Comparison of ENCODE assay signal across 9 cellular contexts in the genomic region with DNA sequence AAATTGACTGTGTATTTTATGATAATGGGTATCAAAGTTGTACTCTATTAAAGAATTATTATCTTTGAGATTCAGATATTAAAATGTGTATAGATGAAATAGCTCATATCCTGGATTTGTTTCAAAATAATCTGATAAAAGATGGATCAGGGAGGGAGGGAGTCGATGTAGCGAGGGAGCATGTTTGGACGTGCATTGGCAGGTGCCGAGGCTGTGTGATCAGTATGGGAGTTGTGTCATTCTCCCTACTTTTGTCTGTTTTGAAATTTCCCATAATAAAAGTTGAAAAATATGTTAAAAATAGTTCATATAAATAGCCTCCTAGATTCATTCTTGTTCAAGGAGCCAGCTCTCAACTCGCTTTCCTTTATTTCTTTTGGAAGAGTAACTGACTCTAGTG.
A peak's percentile ranks its signal among the peaks of the same experiment; 100 is the strongest.
DNase-seq lines count a peak whose midpoint lies in the region; ATAC-seq and TF ChIP-seq lines count a peak whose summit lies in the region.
"Had no signal": no experiment of that assay in that cellular context is flagged by ENCODE, and none has a peak within 500 bp of the region (broad histone marks: within the 10 kb centered on the region; RNA-seq: fewer than 3 reads in every experiment).

No MANE protein-coding gene starts in this region.

- H3K4me3 ChIP-seq in right atrium auricular region = no peak overlapping the region
- no peak overlapping the region for H3K4me3 ChIP-seq in right cardiac atrium (ENCODE audit: low read length)
- H3K4me3 ChIP-seq in ascending aorta = no peak overlapping the region
- no peak overlapping the region for H3K4me3 ChIP-seq in muscle layer of duodenum (ENCODE audit: low read depth in 1 of 2, low read length in 2 of 2)
- H3K4me3 ChIP-seq in upper lobe of left lung = no peak overlapping the region

- H3K36me3 ChIP-seq in right atrium auricular region = no peaks in the 10 kb centered on the region
- no peaks in the 10 kb centered on the region for H3K36me3 ChIP-seq in ascending aorta
- peaks cover 0 to 4% of the 10 kb centered on the region in 2 donors for H3K36me3 ChIP-seq in muscle layer of duodenum (ENCODE audit: control insufficient read depth in 1 of 2, insufficient read depth in 2 of 2, low read length in 2 of 2)
- H3K36me3 ChIP-seq in upper lobe of left lung = no peaks in the 10 kb centered on the region

- intact Hi-C loops in right cardiac atrium (cut with DNase I) (loop anchor here in 2 of 4 donors (5.0 to 10.0 kb wide), 2 partner anchors 36 to 49 kb away; no protein-coding TSS in a partner anchor), ascending aorta (cut with DNase I) (loop anchor here (2.0 kb wide), 1 partner anchor 63 kb away; no protein-coding TSS in a partner anchor)

- TF ChIP-seq EP300 in upper lobe of left lung (IDR thresholded peaks at IDR 0.05) = no peak

- H3K4me1 ChIP-seq in right atrium auricular region (peaks cover 0 to 45% of the 10 kb centered on the region in 2 donors), right cardiac atrium (ENCODE audit: control insufficient read depth, insufficient read depth, low read length) (peaks cover 23% of the 10 kb centered on the region), ascending aorta (peaks cover 17 to 40% of the 10 kb centered on the region in 2 donors), muscle layer of duodenum (ENCODE audit: control insufficient read depth in 1 of 2, insufficient read depth in 2 of 2, low read length in 2 of 2) (peaks cover 0 to 32% of the 10 kb centered on the region in 2 donors), upper lobe of left lung (peaks cover 47 to 64% (median 52%) of the 10 kb centered on the region in 4 donors)

- DNase-seq in right atrium auricular region (ENCODE audit: low spot score) = no peak
- DNase-seq in right cardiac atrium = no peak
- no peak for DNase-seq in ascending aorta (ENCODE audit: low spot score in 2 of 2)
- no peak for DNase-seq in upper lobe of left lung
- DNase-seq in DMS114 treated with DMSO at 0.1 percent for 48 hours (lab: John Stamatoyannopoulos, UW; ENCODE audit: unreplicated experiment) = no peak
- DNase-seq: anterior cingulate cortex had no signal

- TF ChIP-seq CTCF in right atrium auricular region (IDR thresholded peaks at IDR 0.05) (no peak), ascending aorta (IDR thresholded peaks at IDR 0.05) (no peak), upper lobe of left lung (IDR thresholded peaks at IDR 0.05) (no peak)

- H3K27me3 ChIP-seq in right atrium auricular region (no peaks in the 10 kb centered on the region), right cardiac atrium (ENCODE audit: control insufficient read depth, insufficient read depth) (no peaks in the 10 kb centered on the region), ascending aorta (no peaks in the 10 kb centered on the region), muscle layer of duodenum (ENCODE audit: low read depth, low read length) (no peaks in the 10 kb centered on the region), upper lobe of left lung (no peaks in the 10 kb centered on the region)

- H3K9me3 ChIP-seq in right atrium auricular region (no peaks in the 10 kb centered on the region), right cardiac atrium (ENCODE audit: control insufficient read depth, low read length) (no peaks in the 10 kb centered on the region), ascending aorta (no peaks in the 10 kb centered on the region), muscle layer of duodenum (ENCODE audit: control insufficient read depth in 1 of 2, low read length in 2 of 2) (no peaks in the 10 kb centered on the region), upper lobe of left lung (no peaks in the 10 kb centered on the region)

- H3K27ac ChIP-seq in right atrium auricular region (peak overlapping the region; percentile 81 to 89), right cardiac atrium (ENCODE audit: low read length) (no peak overlapping the region), ascending aorta (peak overlapping the region; percentile 86 to 88), muscle layer of duodenum (ENCODE audit: low read length) (peak overlapping the region; percentile 64), upper lobe of left lung (peak overlapping the region; percentile 71 to 86 (median 74))

- WGBS in right cardiac atrium = 72% methylated on average over 5 of the region's 5 CpGs
- 54 to 68% methylated on average over 5 of the region's 5 CpGs for WGBS in upper lobe of left lung, 2 donors

- no peak for ATAC-seq in right cardiac atrium
- ATAC-seq in upper lobe of left lung (ENCODE audit: low FRiP score in 2 of 2) = no peak
- ATAC-seq in GM19463 (IDR thresholded peaks at IDR 0.05; ENCODE audit: unreplicated experiment) = no peak
- ATAC-seq in GM18907 (IDR thresholded peaks at IDR 0.05; ENCODE audit: unreplicated experiment) = no peak

- TF ChIP-seq POLR2A in upper lobe of left lung (IDR thresholded peaks at IDR 0.05) = no peak
